Comparison of ENCODE assay signal across 1 cellular context in genomic region chr6:3052481-3053230, GRCh38.
TF ChIP-seq lines count a peak whose summit lies in the region.

No MANE protein-coding gene starts in this region.

TF ChIP-seq in endothelial cell of umbilical vein, 7 proteins besides CTCF, POLR2A, EP300 and RAD21:
- TF ChIP-seq MAX (IDR thresholded peaks at IDR 0.05; ENCODE audit: insufficient read depth, insufficient read length), result no peak
- TF ChIP-seq FOS (IDR thresholded peaks at IDR 0.05; ENCODE audit: borderline replicate concordance, insufficient read depth, low read length), result no peak
- TF ChIP-seq GATA2 (IDR thresholded peaks at IDR 0.05; ENCODE audit: insufficient read depth, insufficient read length, low read depth, low read length), result no peak
- no peak for TF ChIP-seq EZH2 (IDR thresholded peaks at IDR 0.05; ENCODE audit: borderline replicate concordance, low read depth, low read length, severe bottlenecking)
- no peak for TF ChIP-seq JUN (IDR thresholded peaks at IDR 0.05; ENCODE audit: borderline replicate concordance, insufficient read depth, insufficient read length, low read depth)
- TF ChIP-seq MYC (IDR thresholded peaks at IDR 0.05; ENCODE audit: low read depth, low read length), result no peak
- TF ChIP-seq POLR2AphosphoS5 (IDR thresholded peaks at IDR 0.05; ENCODE audit: insufficient read depth, low read depth, low read length), result no peak
TF ChIP-seq in endothelial cell of umbilical vein: peak in this region for 0.
